ENCODE assay signal across 28 cellular contexts in genomic region chr2:144351687-144352086, GRCh38.
"Had no signal": no experiment of that assay in that cellular context is flagged by ENCODE, and none has a peak within 500 bp of the region (broad histone marks: within the 10 kb centered on the region; RNA-seq: fewer than 3 reads in every experiment).

No MANE protein-coding gene starts in this region.

- H3K4me3 Mint-ChIP-seq: activated CD4-positive, alpha-beta T cell treated with anti-CD3 and anti-CD28 coated beads, Interleukin-2, amount 10 ng/mL, durations not matched to agents 7 days and 5 days; activated CD8-positive, alpha-beta memory T cell treated with anti-CD3 and anti-CD28 coated beads, Interleukin-2, amount 10 ng/mL, durations not matched to agents 7 days and 5 days; activated CD8-positive, alpha-beta T cell treated with anti-CD3 and anti-CD28 coated beads for 36 hours; dendritic cell treated with granulocyte-macrophage colony-stimulating factor and Interleukin-4, amounts not matched to agents 40 ng/mL and 50 ng/mL, for 4 days; natural killer cell treated with Interleukin-12 subunit alpha and Interleukin-12 subunit beta and Interleukin-15 and Interleukin-18, amount 100 ng/mL, for 72 hours; stimulated activated effector memory CD8-positive, alpha-beta T cell treated with anti-CD3 and anti-CD28 coated beads, Interleukin-12 subunit alpha, Interleukin-12 subunit beta, amount 100 ng/mL, for 72 hours had no signal

- H3K27me3 ChIP-seq: brain microvascular endothelial cell, esophagus muscularis mucosa, gastrocnemius medialis, stomach, suprapubic skin, tibial nerve had no signal

- DNase-seq: activated CD4-positive, alpha-beta T cell treated with anti-CD3 and anti-CD28 coated beads, Interleukin-2, amount 10 ng/mL, durations not matched to agents 7 days and 5 days; activated CD8-positive, alpha-beta memory T cell treated with anti-CD3 and anti-CD28 coated beads, Interleukin-2, amount 10 ng/mL, durations not matched to agents 7 days and 5 days; activated CD8-positive, alpha-beta T cell treated with anti-CD3 and anti-CD28 coated beads for 36 hours; activated T-cell treated with anti-CD3 and anti-CD28 coated beads for 4 hours; aorta; brain microvascular endothelial cell; caudate nucleus; effector CD8-positive, alpha-beta T cell; gastrocnemius medialis; hypothalamus; left ventricle myocardium superior; mammary epithelial cell; midbrain; right cardiac atrium; stimulated activated CD4-positive, alpha-beta T cell treated with anti-CD3 and anti-CD28 coated beads, Interleukin-2, amount 100 ng/mL, for 24 hours; stomach had no signal

- H3K27ac Mint-ChIP-seq: activated CD4-positive, alpha-beta T cell treated with anti-CD3 and anti-CD28 coated beads, Interleukin-2, amount 10 ng/mL, durations not matched to agents 7 days and 5 days; activated CD8-positive, alpha-beta memory T cell treated with anti-CD3 and anti-CD28 coated beads, Interleukin-2, amount 10 ng/mL, durations not matched to agents 7 days and 5 days; activated CD8-positive, alpha-beta T cell treated with anti-CD3 and anti-CD28 coated beads for 36 hours; activated naive CD4-positive, alpha-beta T cell treated with anti-CD3 and anti-CD28 coated beads, Interleukin-2, amount 50 U/mL, for 72 hours; dendritic cell treated with granulocyte-macrophage colony-stimulating factor and Interleukin-4, amounts not matched to agents 40 ng/mL and 50 ng/mL, for 4 days; natural killer cell treated with Interleukin-12 subunit alpha and Interleukin-12 subunit beta and Interleukin-15 and Interleukin-18, amount 100 ng/mL, for 72 hours; stimulated activated effector memory CD8-positive, alpha-beta T cell treated with anti-CD3 and anti-CD28 coated beads, Interleukin-12 subunit alpha, Interleukin-12 subunit beta, amount 100 ng/mL, for 72 hours had no signal

- H3K4me3 ChIP-seq: esophagus muscularis mucosa, gastrocnemius medialis, skin epidermis, stomach, suprapubic skin, tibial nerve had no signal

- H3K9me3 Mint-ChIP-seq: activated CD4-positive, alpha-beta T cell treated with anti-CD3 and anti-CD28 coated beads, Interleukin-2, amount 10 ng/mL, durations not matched to agents 7 days and 5 days; activated CD8-positive, alpha-beta T cell treated with anti-CD3 and anti-CD28 coated beads for 36 hours; activated naive CD4-positive, alpha-beta T cell treated with anti-CD3 and anti-CD28 coated beads, Interleukin-2, amount 50 U/mL, for 72 hours; dendritic cell treated with granulocyte-macrophage colony-stimulating factor and Interleukin-4, amounts not matched to agents 40 ng/mL and 50 ng/mL, for 4 days; natural killer cell treated with Interleukin-12 subunit alpha and Interleukin-12 subunit beta and Interleukin-15 and Interleukin-18, amount 100 ng/mL, for 72 hours; stimulated activated effector memory CD8-positive, alpha-beta T cell treated with anti-CD3 and anti-CD28 coated beads, Interleukin-12 subunit alpha, Interleukin-12 subunit beta, amount 100 ng/mL, for 72 hours had no signal

- FAIRE-seq: urothelium cell line had no signal

- ATAC-seq: activated CD4-positive, CD25-positive, alpha-beta regulatory T cell treated with anti-CD3 and anti-CD28 coated beads, Interleukin-2, amount 50 U/mL, for 24 hours; activated CD8-positive, alpha-beta memory T cell treated with anti-CD3 and anti-CD28 coated beads, Interleukin-2, amount 10 ng/mL, durations not matched to agents 7 days and 5 days; activated CD8-positive, alpha-beta T cell treated with anti-CD3 and anti-CD28 coated beads for 36 hours; activated naive CD4-positive, alpha-beta T cell treated with anti-CD3 and anti-CD28 coated beads, Interleukin-2, amount 50 U/mL, for 72 hours; gastrocnemius medialis; left ventricle myocardium superior; natural killer cell treated with Interleukin-12 subunit alpha and Interleukin-12 subunit beta and Interleukin-15 and Interleukin-18, amount 100 ng/mL, for 72 hours; right cardiac atrium; stimulated activated effector memory CD8-positive, alpha-beta T cell treated with anti-CD3 and anti-CD28 coated beads, Interleukin-12 subunit alpha, Interleukin-12 subunit beta, amount 100 ng/mL, for 72 hours had no signal

- H2AFZ ChIP-seq: parathyroid adenoma had no signal

- H3K4me1 ChIP-seq: parathyroid adenoma, stomach, suprapubic skin had no signal

- H3K9me3 ChIP-seq: esophagus muscularis mucosa, gastrocnemius medialis, stomach, suprapubic skin, tibial nerve had no signal

- H3K27me3 Mint-ChIP-seq: activated CD8-positive, alpha-beta memory T cell treated with anti-CD3 and anti-CD28 coated beads, Interleukin-2, amount 10 ng/mL, durations not matched to agents 7 days and 5 days; activated CD8-positive, alpha-beta T cell treated with anti-CD3 and anti-CD28 coated beads for 36 hours had no signal

- H3K4me1 Mint-ChIP-seq: activated CD4-positive, alpha-beta T cell treated with anti-CD3 and anti-CD28 coated beads, Interleukin-2, amount 10 ng/mL, durations not matched to agents 7 days and 5 days had no signal

- H3K36me3 ChIP-seq: brain microvascular endothelial cell, esophagus muscularis mucosa, gastrocnemius medialis, stomach, suprapubic skin, tibial nerve had no signal

- H3K9ac ChIP-seq: parathyroid adenoma had no signal

- H3K79me2 ChIP-seq: parathyroid adenoma had no signal

- H3K36me3 Mint-ChIP-seq: activated CD8-positive, alpha-beta memory T cell treated with anti-CD3 and anti-CD28 coated beads, Interleukin-2, amount 10 ng/mL, durations not matched to agents 7 days and 5 days; activated naive CD4-positive, alpha-beta T cell treated with anti-CD3 and anti-CD28 coated beads, Interleukin-2, amount 50 U/mL, for 72 hours; natural killer cell treated with Interleukin-12 subunit alpha and Interleukin-12 subunit beta and Interleukin-15 and Interleukin-18, amount 100 ng/mL, for 72 hours; stimulated activated effector memory CD8-positive, alpha-beta T cell treated with anti-CD3 and anti-CD28 coated beads, Interleukin-12 subunit alpha, Interleukin-12 subunit beta, amount 100 ng/mL, for 72 hours had no signal

- H3K27ac ChIP-seq: brain microvascular endothelial cell, esophagus muscularis mucosa, gastrocnemius medialis, parathyroid adenoma, stomach, suprapubic skin, tibial nerve, VCaP had no signal
